In the genomic region with DNA sequence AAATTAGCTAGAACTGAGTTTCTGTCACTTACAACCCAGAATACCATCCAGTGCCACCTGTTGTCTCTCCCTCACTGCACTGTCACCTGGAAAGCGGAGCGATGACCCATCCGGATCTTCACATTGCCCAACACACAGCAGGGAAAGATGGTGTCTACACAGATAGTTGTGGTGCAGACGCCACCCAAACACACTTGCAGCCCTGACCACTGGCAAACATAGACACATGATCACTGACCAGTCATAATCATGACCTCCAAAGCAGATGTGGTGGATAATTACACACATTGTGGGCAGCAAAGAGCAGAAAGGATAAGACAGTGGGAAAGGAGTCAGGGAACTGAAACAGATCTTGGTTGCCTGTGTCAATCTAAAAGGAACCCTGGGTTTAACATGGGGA, we compare ENCODE assay signal across 35 cellular contexts.
"Had no signal": no experiment of that assay in that cellular context is flagged by ENCODE, and none has a peak within 500 bp of the region (broad histone marks: within the 10 kb centered on the region; RNA-seq: fewer than 3 reads in every experiment).

No MANE protein-coding gene starts in this region.

- H3K27me3 ChIP-seq: adrenal gland had no signal

- DNase-seq: activated CD4-positive, alpha-beta memory T cell treated with anti-CD3 and anti-CD28 coated beads, Interleukin-2, amount 10 ng/mL, durations not matched to agents 7 days and 5 days; activated CD4-positive, alpha-beta T cell treated with anti-CD3 and anti-CD28 coated beads for 1 hour; activated CD4-positive, alpha-beta T cell treated with anti-CD3 and anti-CD28 coated beads for 48 hours; activated CD4-positive, CD25-positive, alpha-beta regulatory T cell; activated CD8-positive, alpha-beta memory T cell treated with anti-CD3 and anti-CD28 coated beads for 24 hours; activated CD8-positive, alpha-beta memory T cell treated with anti-CD3 and anti-CD28 coated beads, Interleukin-2, amount 10 ng/mL, durations not matched to agents 7 days and 5 days; activated CD8-positive, alpha-beta memory T cell treated with anti-CD3 and anti-CD28 coated beads, Interleukin-2, amount 50 U/mL, for 48 hours; activated gamma-delta T cell; activated naive CD4-positive, alpha-beta T cell treated with Interleukin-2 at 50 U/mL for 16 hours; activated T-cell treated with anti-CD3 and anti-CD28 coated beads, Interleukin-2, amount 50 U/mL, for 72 hours; adrenal gland; anterior cingulate cortex; caudate nucleus; MM.1S; NCI-H1092 treated with DMSO at 0.1 percent for 48 hours; NCI-H1417; NCI-H146; NCI-H187; NCI-H2029 treated with DMSO at 0.1 percent for 48 hours; NCI-H2107; NCI-H2171; NCI-H510A; NCI-H526; NCI-H748 treated with DMSO at 0.1 percent for 48 hours; NK-92 treated with Interleukin-12 subunit alpha and Interleukin-12 subunit beta, amount 100 ng/mL, for 24 hours; Right ventricle myocardium superior; SW 1271; T-helper 1 cell; T-helper 2 cell; T-helper 9 cell; WERI-Rb-1 had no signal

- H3K27ac ChIP-seq: adrenal gland, KMS-11, WERI-Rb-1 had no signal

- H3K4me3 ChIP-seq: adrenal gland had no signal

- H3K36me3 ChIP-seq: adrenal gland had no signal

- H3K9ac ChIP-seq: KMS-11 had no signal

- H3K4me1 Mint-ChIP-seq: activated CD4-positive, alpha-beta memory T cell treated with anti-CD3 and anti-CD28 coated beads, Interleukin-2, amount 10 ng/mL, durations not matched to agents 7 days and 5 days; activated CD8-positive, alpha-beta memory T cell treated with anti-CD3 and anti-CD28 coated beads, Interleukin-2, amount 10 ng/mL, durations not matched to agents 7 days and 5 days; activated T-helper 17 cell treated with anti-CD3 and anti-CD28 coated beads, Interleukin-2, amount 50 U/mL, for 72 hours had no signal

- H3K9me3 ChIP-seq: adrenal gland had no signal

- H3K9me3 Mint-ChIP-seq: activated CD4-positive, alpha-beta memory T cell treated with anti-CD3 and anti-CD28 coated beads, Interleukin-2, amount 10 ng/mL, durations not matched to agents 7 days and 5 days; activated T-cell treated with anti-CD3 and anti-CD28 coated beads, Interleukin-2, amount 50 U/mL, for 72 hours; activated T-helper 17 cell treated with anti-CD3 and anti-CD28 coated beads, Interleukin-2, amount 50 U/mL, for 72 hours had no signal

- H3K27ac Mint-ChIP-seq: activated CD4-positive, alpha-beta memory T cell treated with anti-CD3 and anti-CD28 coated beads, Interleukin-2, amount 10 ng/mL, durations not matched to agents 7 days and 5 days; activated CD8-positive, alpha-beta memory T cell treated with anti-CD3 and anti-CD28 coated beads, Interleukin-2, amount 10 ng/mL, durations not matched to agents 7 days and 5 days; activated T-cell treated with anti-CD3 and anti-CD28 coated beads, Interleukin-2, amount 50 U/mL, for 72 hours; activated T-helper 17 cell treated with anti-CD3 and anti-CD28 coated beads, Interleukin-2, amount 50 U/mL, for 72 hours; brain had no signal

- H3K4me2 ChIP-seq: KMS-11 had no signal

- H3K36me3 Mint-ChIP-seq: activated CD8-positive, alpha-beta memory T cell treated with anti-CD3 and anti-CD28 coated beads, Interleukin-2, amount 10 ng/mL, durations not matched to agents 7 days and 5 days; activated naive CD4-positive, alpha-beta T cell treated with anti-CD3 and anti-CD28 coated beads, Interleukin-2, amount 50 U/mL, for 72 hours; brain had no signal

- H3K4me3 Mint-ChIP-seq: activated CD4-positive, alpha-beta memory T cell treated with anti-CD3 and anti-CD28 coated beads, Interleukin-2, amount 10 ng/mL, durations not matched to agents 7 days and 5 days; activated CD8-positive, alpha-beta memory T cell treated with anti-CD3 and anti-CD28 coated beads, Interleukin-2, amount 10 ng/mL, durations not matched to agents 7 days and 5 days; activated T-cell treated with anti-CD3 and anti-CD28 coated beads, Interleukin-2, amount 50 U/mL, for 72 hours; activated T-helper 17 cell treated with anti-CD3 and anti-CD28 coated beads, Interleukin-2, amount 50 U/mL, for 72 hours; brain had no signal

- ATAC-seq: activated CD8-positive, alpha-beta memory T cell treated with anti-CD3 and anti-CD28 coated beads, Interleukin-2, amount 10 ng/mL, durations not matched to agents 7 days and 5 days; activated naive CD4-positive, alpha-beta T cell treated with anti-CD3 and anti-CD28 coated beads, Interleukin-2, amount 50 U/mL, for 72 hours; activated T-cell treated with anti-CD3 and anti-CD28 coated beads, Interleukin-2, amount 50 U/mL, for 72 hours; activated T-helper 17 cell treated with anti-CD3 and anti-CD28 coated beads, Interleukin-2, amount 50 U/mL, for 72 hours had no signal

- H3K4me1 ChIP-seq: adrenal gland had no signal
